In the genomic region with DNA sequence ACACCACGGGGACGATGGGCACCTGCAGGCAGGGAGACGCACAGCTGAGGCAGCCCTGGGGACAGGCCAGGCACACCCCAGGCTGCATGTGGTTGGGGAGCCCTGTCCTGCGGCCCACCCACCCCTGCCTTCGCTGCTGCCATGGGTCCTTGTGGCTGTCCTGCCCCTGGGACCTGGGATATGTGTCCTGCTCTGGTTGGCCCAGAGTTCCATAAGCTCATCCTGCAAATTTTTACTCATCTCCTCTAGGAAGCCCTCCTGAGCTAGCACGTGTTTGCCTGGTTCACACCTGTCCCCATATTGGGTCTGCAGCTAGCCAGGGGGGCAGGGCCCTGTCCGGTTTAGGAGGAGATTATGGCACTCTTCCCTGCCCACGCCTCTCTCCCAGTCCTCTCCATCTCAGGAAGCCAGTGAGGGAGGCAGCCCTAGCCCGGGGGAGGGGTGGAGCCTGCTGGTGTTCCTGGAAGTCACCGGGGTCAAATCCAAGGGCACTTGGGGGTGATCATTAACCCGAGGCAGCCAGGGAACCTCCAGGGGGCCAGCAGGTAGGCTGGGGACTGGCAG, we compare ENCODE assay signal across 18 cellular contexts. TPM values are rescaled to one million over a fixed set of nuclear protein-coding genes. Genes with fewer than 3 reads are reported as not detected.
DNase-seq lines count a peak whose midpoint lies in the region; ATAC-seq, FAIRE-seq and TF ChIP-seq lines count a peak whose summit lies in the region.
"Had no signal": no experiment of that assay in that cellular context is flagged by ENCODE, and none has a peak within 500 bp of the region (broad histone marks: within the 10 kb centered on the region; RNA-seq: fewer than 3 reads in every experiment).

No MANE protein-coding gene starts in this region.

- no peak overlapping the region for H3K4ac ChIP-seq in H1 (replicated peaks; ENCODE audit: insufficient read length, low read depth, low read length)

- H3K9me3 ChIP-seq in H1 (ENCODE audit: insufficient read depth in 2 of 2, low read depth in 1 of 2, low read length in 1 of 2) (no peaks in the 10 kb centered on the region), HepG2 (ENCODE audit: low read length) (no peaks in the 10 kb centered on the region)

- no peak overlapping the region for H4K91ac ChIP-seq in H1 (replicated peaks; ENCODE audit: insufficient read length, low read length)

- no peak for FAIRE-seq in H1 (lab: Jason Lieb, UNC)
- peak; percentile 85 for FAIRE-seq in HepG2 (lab: Jason Lieb, UNC)
- FAIRE-seq: GM12892 had no signal

- H2BK12ac ChIP-seq in H1 (ENCODE audit: low read depth, low read length), result 0 out of 2 replicates have a peak overlapping the region, but pooled peaks have one; percentile 33

- in situ Hi-C loops in HepG2 (cut with HindIII; ENCODE audit: extremely low pct_ligation_motif_present, low pct_unique_long_range_greater_than_20kb), result no loop called here

- peaks cover 0 to 4% (median 0%) of the 10 kb centered on the region in 4 experiments; a peak in 1 of 7 replicates for H3K4me1 ChIP-seq in H1 (replicated peaks in 1 of 4; ENCODE audit: control insufficient read depth in 3 of 4, insufficient read depth in 4 of 4, low read length in 3 of 4)
- peaks cover 69% of the 10 kb centered on the region for H3K4me1 ChIP-seq in HepG2 (ENCODE audit: insufficient read depth, low read length)

- no peak overlapping the region for H2AFZ ChIP-seq in H1 (ENCODE audit: low read length)
- no peak overlapping the region for H2AFZ ChIP-seq in HepG2 (ENCODE audit: low read length)

- H2BK15ac ChIP-seq in H1 (ENCODE audit: low read length), result no peak overlapping the region

- TF ChIP-seq POLR2A in H1 (IDR thresholded peaks at IDR 0.05; ENCODE audit: control extremely low read depth in 1 of 2, low read depth in 2 of 2, low read length in 2 of 2) (no peak), HepG2 (IDR thresholded peaks at IDR 0.05; ENCODE audit: insufficient read depth in 1 of 2, low read depth in 2 of 2, low read length in 2 of 2) (no peak)

- no peak for TF ChIP-seq CTCF in H1 (IDR thresholded peaks at IDR 0.05; ENCODE audit: control extremely low read depth in 1 of 3, insufficient read depth in 1 of 3, low read depth in 1 of 3, low read length in 3 of 3)
- TF ChIP-seq CTCF in HepG2 (CRISPR knock-in tag; IDR thresholded peaks at IDR 0.05), result no peak
- TF ChIP-seq CTCF in type B pancreatic cell (conservative IDR thresholded peaks at IDR 0.05), result no peak

- H2BK20ac ChIP-seq in H1 (ENCODE audit: low read length), result no peak overlapping the region

- no peak overlapping the region for H2AK5ac ChIP-seq in H1 (ENCODE audit: low read depth, low read length)

- H2BK5ac ChIP-seq in H1 (ENCODE audit: low read depth, low read length), result 0 out of 2 replicates have a peak overlapping the region, but pooled peaks have one; percentile 5

- no peak overlapping the region for H3K4me2 ChIP-seq in H1 (ENCODE audit: insufficient read depth in 1 of 2, low read depth in 2 of 2, low read length in 2 of 2)
- H3K4me2 ChIP-seq in HepG2 (ENCODE audit: low read depth, low read length), result peak overlapping the region; percentile 32; the same call in 1 of the 2 replicates

- no peaks in the 10 kb centered on the region for H3K23me2 ChIP-seq in H1 (ENCODE audit: low read depth, low read length)

- ATAC-seq in HepG2, result peak; percentile 72
- ATAC-seq in HG03521 (IDR thresholded peaks at IDR 0.05; ENCODE audit: unreplicated experiment), result no peak
- ATAC-seq in HG02973 (IDR thresholded peaks at IDR 0.05; ENCODE audit: unreplicated experiment), result no peak

- TF ChIP-seq RAD21 in H1 (IDR thresholded peaks at IDR 0.05 in 1 of 2, conservative IDR thresholded peaks at IDR 0.05 in 1 of 2; ENCODE audit: low read depth in 2 of 2, low read length in 2 of 2) (no peak), HepG2 (CRISPR knock-in tag; IDR thresholded peaks at IDR 0.05) (no peak)

- POLR2A ChIA-PET in H1 (lab: Charles Lee; ENCODE audit: partially characterized antibody), result interaction anchor here (0.9 kb wide), 1 partner anchor 53 kb away, joined by 5 read pairs; no protein-coding TSS in a partner anchor
- POLR2A ChIA-PET in HepG2 (lab: Yijun Ruan, JAX), result no interaction called here

- H3K9me3 Mint-ChIP-seq in type B pancreatic cell, result no peaks in the 10 kb centered on the region
- H3K9me3 Mint-ChIP-seq: activated B cell treated with CpG ODN at 0.5 μM for 24 hours; CD8-positive, alpha-beta memory T cell; dendritic cell treated with granulocyte-macrophage colony-stimulating factor and Interleukin-4, amounts not matched to agents 40 ng/mL and 50 ng/mL, for 4 days had no signal

- CTCF ChIA-PET in H1 (lab: Charles Lee; ENCODE audit: partially characterized antibody) (interaction anchor here (0.9 to 6.5 kb wide), 5 partner anchors 10 to 189 kb away, joined by 3 to 125 read pairs (median 14); a partner anchor contains a TSS), HepG2 (lab: Yijun Ruan, JAX; ENCODE audit: low intra/inter-chr PET ratio, low total read pairs) (no interaction called here)

- no peak overlapping the region for H3K4me3 Mint-ChIP-seq in type B pancreatic cell
- H3K4me3 Mint-ChIP-seq: activated B cell treated with CpG ODN at 0.5 μM for 24 hours; CD8-positive, alpha-beta memory T cell; dendritic cell treated with granulocyte-macrophage colony-stimulating factor and Interleukin-4, amounts not matched to agents 40 ng/mL and 50 ng/mL, for 4 days had no signal

- H3K27ac ChIP-seq in H1 (ENCODE audit: low read depth, low read length) (no peak overlapping the region), HepG2 (ENCODE audit: extremely low read length, insufficient read depth, low read length) (no peak overlapping the region)
- H3K27ac ChIP-seq: SK-N-MC had no signal

- H3K36me3 Mint-ChIP-seq in type B pancreatic cell, result no peaks in the 10 kb centered on the region

- peaks cover 0 to 2% of the 10 kb centered on the region in 2 experiments for H4K20me1 ChIP-seq in H1 (replicated peaks in 1 of 2; ENCODE audit: control insufficient read depth in 1 of 2, insufficient read depth in 2 of 2, low read length in 2 of 2)
- H4K20me1 ChIP-seq in HepG2 (ENCODE audit: insufficient read depth, low read length), result no peaks in the 10 kb centered on the region; the same call in 1 of the 2 replicates

- DNase-seq in NCI-H82 (lab: John Stamatoyannopoulos, UW) (peak; percentile 39), NCI-H82 treated with DMSO at 0.1 percent for 48 hours (lab: John Stamatoyannopoulos, UW; ENCODE audit: unreplicated experiment) (no peak), H1 (ENCODE audit: low read depth in 1 of 2, low spot score in 2 of 2) (no peak), HepG2 (ENCODE audit: low spot score) (peak; percentile 82), type B pancreatic cell (ENCODE audit: extremely low spot score, unreplicated experiment) (no peak), GDM1 (lab: John Stamatoyannopoulos, UW) (no peak)
- DNase-seq: activated B cell treated with CpG ODN at 0.5 μM for 24 hours; CD8-positive, alpha-beta memory T cell; NCI-H1436 treated with DMSO at 0.1 percent for 48 hours; NCI-H446 treated with DMSO at 0.1 percent for 48 hours; occipital lobe; stimulated activated CD4-positive, alpha-beta T cell treated with anti-CD3 and anti-CD28 coated beads, Interleukin-12 subunit alpha, Interleukin-12 subunit beta, amount 100 ng/mL, for 4 hours had no signal

- H3K4me1 Mint-ChIP-seq in type B pancreatic cell (ENCODE audit: unreplicated experiment), result peaks cover 5% of the 10 kb centered on the region
- H3K4me1 Mint-ChIP-seq: CD8-positive, alpha-beta memory T cell had no signal

- no peaks in the 10 kb centered on the region for H3K27me3 Mint-ChIP-seq in type B pancreatic cell
- H3K27me3 Mint-ChIP-seq: activated B cell treated with CpG ODN at 0.5 μM for 24 hours; CD8-positive, alpha-beta memory T cell had no signal

- H4K5ac ChIP-seq in H1 (ENCODE audit: insufficient read length, low read depth, low read length), result no peak overlapping the region

- intact Hi-C loops in HepG2 (cut with micrococcal nuclease; ENCODE audit: unreplicated experiment), result loop anchor here (1.0 kb wide), 1 partner anchor 22 kb away; no protein-coding TSS in a partner anchor

- H3K23ac ChIP-seq in H1 (ENCODE audit: insufficient read length), result no peak overlapping the region

- no peak overlapping the region for H3K18ac ChIP-seq in H1 (ENCODE audit: extremely low read depth, low read length)

- TF ChIP-seq EP300 in H1 (IDR thresholded peaks at IDR 0.05; ENCODE audit: borderline replicate concordance in 1 of 2, low read depth in 2 of 2, low read length in 2 of 2), result no peak
- peak in 1 of 2 experiments; percentile 58; a peak in 2 of 4 replicates for TF ChIP-seq EP300 in HepG2 (IDR thresholded peaks at IDR 0.05; ENCODE audit: low read depth in 2 of 2, low read length in 2 of 2)
- TF ChIP-seq EP300 in HepG2 (CRISPR knock-in tag; IDR thresholded peaks at IDR 0.05; ENCODE audit: borderline replicate concordance), result no peak

- H3K27ac Mint-ChIP-seq in type B pancreatic cell, result peak overlapping the region; percentile 29
- H3K27ac Mint-ChIP-seq: activated B cell treated with CpG ODN at 0.5 μM for 24 hours; dendritic cell treated with granulocyte-macrophage colony-stimulating factor and Interleukin-4, amounts not matched to agents 40 ng/mL and 50 ng/mL, for 4 days had no signal

- BruUV-seq in HepG2 (replicated peaks; lab: Mats Ljungman, UMichigan), result no TSS peak

- H2BK120ac ChIP-seq in H1 (replicated peaks; ENCODE audit: low read depth, low read length), result no peak overlapping the region

- no peaks in the 10 kb centered on the region for H3K79me1 ChIP-seq in H1 (ENCODE audit: low read depth, low read length)

- whole genome bisulfite sequencing in H1 (ENCODE audit: extremely low coverage in 1 of 2, insufficient coverage in 1 of 2, insufficient read length in 1 of 2, insufficient replicate concordance in 2 of 2, low coverage in 1 of 2, low lambda C conversion rate in 2 of 2, missing lambda C conversion rate in 1 of 2), 2 experiments, result 84% methylated on average over 6 of the region's 11 CpGs; no CpG with 5 or more reads in 1 of the 2 experiments
- WGBS in HepG2 (ENCODE audit: low lambda C conversion rate), result 34% methylated on average over 8 of the region's 11 CpGs

- H3K4me3 ChIP-seq in H1 (ENCODE audit: extremely low read depth in 1 of 4, insufficient read depth in 2 of 4, low read depth in 3 of 4, low read length in 4 of 4), result no peak overlapping the region
- no peak overlapping the region for H3K4me3 ChIP-seq in HepG2 (replicated peaks in 1 of 3; ENCODE audit: insufficient read depth in 1 of 3, low read depth in 2 of 3, low read length in 3 of 3)
- H3K4me3 ChIP-seq: SK-N-MC had no signal

- no peak overlapping the region for H3K56ac ChIP-seq in H1 (replicated peaks; ENCODE audit: insufficient read length, low read depth, low read length)

- H3K27me3 ChIP-seq in H1 (replicated peaks in 1 of 4; ENCODE audit: control insufficient read depth in 3 of 4, extremely low read depth in 1 of 4, insufficient read depth in 3 of 4, low read length in 3 of 4) (no peaks in the 10 kb centered on the region), HepG2 (ENCODE audit: control insufficient read depth in 1 of 2, insufficient read depth in 2 of 2, low read length in 2 of 2) (peaks cover 7 to 16% of the 10 kb centered on the region in 2 experiments; a peak in 3 of 5 replicates)

- H3K9ac ChIP-seq in H1 (replicated peaks in 1 of 4; ENCODE audit: extremely low read depth in 1 of 4, low read depth in 3 of 4, low read length in 3 of 4), result no peak overlapping the region
- no peak overlapping the region for H3K9ac ChIP-seq in HepG2 (ENCODE audit: insufficient read depth, low read depth, low read length)

- H3K14ac ChIP-seq in H1 (ENCODE audit: insufficient read length), result no peak overlapping the region

- H3K79me2 ChIP-seq in H1 (ENCODE audit: control insufficient read depth in 1 of 2, insufficient read depth in 2 of 2, low read length in 2 of 2) (no peaks in the 10 kb centered on the region), HepG2 (ENCODE audit: insufficient read depth, low read length) (no peaks in the 10 kb centered on the region)

- H4K8ac ChIP-seq in H1 (ENCODE audit: extremely low read depth, insufficient read depth, low read length), result no peak overlapping the region

- no peaks in the 10 kb centered on the region; a peak in 2 of 8 replicates for H3K36me3 ChIP-seq in H1 (ENCODE audit: control insufficient read depth in 2 of 4, insufficient read depth in 4 of 4, low read length in 3 of 4)
- H3K36me3 ChIP-seq in HepG2 (replicated peaks in 1 of 2; ENCODE audit: control insufficient read depth in 1 of 2, insufficient read depth in 2 of 2, low read length in 2 of 2), result no peaks in the 10 kb centered on the region

RNA-seq across cellular contexts. Expression of a gene that starts 12.2 kb away (rescaled TPM):
- total RNA-seq in H1 (2021; fragmentation: NEBNext Ultra II Directional; extraction: Animal tissue kit (Norgen Biotek cat#: 25700)), result 37.8 and 39.8 TPM in 2 replicates
- polyA plus RNA-seq in H1 (2011; rRNA removed) (53.4 and 82.5 TPM in 2 replicates), HepG2 (2011; rRNA removed) (5.1 and 10.3 TPM in 2 replicates)
- 63.0 TPM for polyA plus RNA-seq in H1 (2011; cell fraction: cytosol; rRNA removed)
- polyA plus RNA-seq in H1 (2011; cell fraction: nucleus; rRNA removed), result 82.5 TPM
- 17.3 to 46.4 TPM (median 40.7 TPM) in 4 replicates for polyA plus RNA-seq in H1 (2012, experiment 1 of 2)
- polyA plus RNA-seq in H1 (2012, experiment 2 of 2), result 43.2 TPM
- 66.8 TPM for polyA plus RNA-seq in H1 (2013, experiment 1 of 2)
- 68.8 TPM for polyA plus RNA-seq in H1 (2013, experiment 2 of 2)
- 7.2 and 9.3 TPM in 2 replicates for polyA minus RNA-seq in H1 (2011; rRNA and poly(A)+ RNA removed)
- polyA minus RNA-seq in H1 (2011; cell fraction: cytosol; rRNA and poly(A)+ RNA removed), result 30.7 TPM
- polyA minus RNA-seq in H1 (2011; cell fraction: nucleus; rRNA and poly(A)+ RNA removed), result 12.8 TPM
- total RNA-seq in HepG2 (2016; rRNA removed; fragmentation: Illumina TruSeq; extraction: Trizol) (0.20 TPM in 1 of 2 replicates, not detected in the other), type B pancreatic cell (ENCODE audit: low replicate concordance) (20.7 and 25.5 TPM in 2 replicates)
- 0.61 and 0.88 TPM in 2 replicates for total RNA-seq in HepG2 (2016; cell fraction: cytosol; rRNA removed; fragmentation: Illumina TruSeq; extraction: Trizol; ENCODE audit: low read depth)
- 0.19 and 0.32 TPM in 2 replicates for total RNA-seq in HepG2 (2016; cell fraction: insoluble cytoplasmic fraction; rRNA removed; fragmentation: Illumina TruSeq; extraction: Trizol)
- total RNA-seq in HepG2 (2016; cell fraction: membrane; rRNA removed; fragmentation: Illumina TruSeq; extraction: Trizol), result 0.59 and 0.93 TPM in 2 replicates
- total RNA-seq in HepG2 (2016; cell fraction: nucleus; rRNA removed; fragmentation: Illumina TruSeq; extraction: Trizol), result 0.40 TPM in 1 of 2 replicates, not detected in the other
- 7.6 and 12.5 TPM in 2 replicates for polyA plus RNA-seq in HepG2 (2011; cell fraction: cytosol; rRNA removed)
- 20.6 and 22.6 TPM in 2 replicates for polyA plus RNA-seq in HepG2 (2011; cell fraction: nucleus; rRNA removed)
- polyA plus RNA-seq in HepG2 (2012), result 1.6 and 2.3 TPM in 2 replicates
- polyA plus RNA-seq in HepG2 (2016; cell fraction: cytosol; fragmentation: Illumina TruSeq; extraction: Trizol; ENCODE audit: low read depth), result 0.54 and 0.89 TPM in 2 replicates
- 0.20 and 0.56 TPM in 2 replicates for polyA plus RNA-seq in HepG2 (2016; cell fraction: insoluble cytoplasmic fraction; fragmentation: Illumina TruSeq; extraction: Trizol; ENCODE audit: low read depth)
- polyA plus RNA-seq in HepG2 (2016; cell fraction: membrane; fragmentation: Illumina TruSeq; extraction: Trizol; ENCODE audit: low read depth), result 0.68 and 0.72 TPM in 2 replicates
- not detected in 2 replicates for polyA plus RNA-seq in HepG2 (2016; cell fraction: nucleus; fragmentation: Illumina TruSeq; extraction: Trizol; ENCODE audit: insufficient read depth, low read depth)
- 3.6 and 4.7 TPM in 2 replicates for polyA minus RNA-seq in HepG2 (2011; rRNA and poly(A)+ RNA removed; ENCODE audit: low replicate concordance)
- polyA minus RNA-seq in HepG2 (2011; cell fraction: cytosol; rRNA and poly(A)+ RNA removed), result 3.1 and 3.3 TPM in 2 replicates
- polyA minus RNA-seq in HepG2 (2011; cell fraction: nucleus; rRNA and poly(A)+ RNA removed), result 1.9 and 3.0 TPM in 2 replicates
- total RNA-seq: activated B cell treated with CpG ODN at 0.5 μM for 24 hours, OCI-LY7 had no signal

RNA-seq across cellular contexts. Expression of a gene that starts 12.4 kb away (rescaled TPM):
- total RNA-seq in H1 (2021; fragmentation: NEBNext Ultra II Directional; extraction: Animal tissue kit (Norgen Biotek cat#: 25700)), result 30.5 and 31.6 TPM in 2 replicates
- polyA plus RNA-seq in H1 (2011; rRNA removed) (37.6 and 52.1 TPM in 2 replicates), HepG2 (2011; rRNA removed) (25.8 and 33.0 TPM in 2 replicates)
- 36.0 TPM for polyA plus RNA-seq in H1 (2011; cell fraction: cytosol; rRNA removed)
- polyA plus RNA-seq in H1 (2011; cell fraction: nucleus; rRNA removed), result 44.9 TPM
- 16.4 to 27.5 TPM (median 25.2 TPM) in 4 replicates for polyA plus RNA-seq in H1 (2012, experiment 1 of 2)
- polyA plus RNA-seq in H1 (2012, experiment 2 of 2), result 26.0 TPM
- 32.4 TPM for polyA plus RNA-seq in H1 (2013, experiment 1 of 2)
- 37.1 TPM for polyA plus RNA-seq in H1 (2013, experiment 2 of 2)
- 9.3 and 15.5 TPM in 2 replicates for polyA minus RNA-seq in H1 (2011; rRNA and poly(A)+ RNA removed)
- polyA minus RNA-seq in H1 (2011; cell fraction: cytosol; rRNA and poly(A)+ RNA removed), result 19.5 TPM
- polyA minus RNA-seq in H1 (2011; cell fraction: nucleus; rRNA and poly(A)+ RNA removed), result 12.9 TPM
- total RNA-seq in HepG2 (2016; rRNA removed; fragmentation: Illumina TruSeq; extraction: Trizol) (2.5 and 3.9 TPM in 2 replicates), type B pancreatic cell (ENCODE audit: low replicate concordance) (47.8 and 75.3 TPM in 2 replicates)
- 5.2 and 5.9 TPM in 2 replicates for total RNA-seq in HepG2 (2016; cell fraction: cytosol; rRNA removed; fragmentation: Illumina TruSeq; extraction: Trizol; ENCODE audit: low read depth)
- total RNA-seq in HepG2 (2016; cell fraction: insoluble cytoplasmic fraction; rRNA removed; fragmentation: Illumina TruSeq; extraction: Trizol), result 2.1 and 3.5 TPM in 2 replicates
- 6.3 and 6.7 TPM in 2 replicates for total RNA-seq in HepG2 (2016; cell fraction: membrane; rRNA removed; fragmentation: Illumina TruSeq; extraction: Trizol)
- 3.1 and 3.9 TPM in 2 replicates for total RNA-seq in HepG2 (2016; cell fraction: nucleus; rRNA removed; fragmentation: Illumina TruSeq; extraction: Trizol)
- 34.1 and 37.6 TPM in 2 replicates for polyA plus RNA-seq in HepG2 (2011; cell fraction: cytosol; rRNA removed)
- 32.1 and 35.6 TPM in 2 replicates for polyA plus RNA-seq in HepG2 (2011; cell fraction: nucleus; rRNA removed)
- polyA plus RNA-seq in HepG2 (2012), result 9.3 and 10.6 TPM in 2 replicates
- 8.4 and 9.1 TPM in 2 replicates for polyA plus RNA-seq in HepG2 (2016; cell fraction: cytosol; fragmentation: Illumina TruSeq; extraction: Trizol; ENCODE audit: low read depth)
- 3.6 and 3.8 TPM in 2 replicates for polyA plus RNA-seq in HepG2 (2016; cell fraction: insoluble cytoplasmic fraction; fragmentation: Illumina TruSeq; extraction: Trizol; ENCODE audit: low read depth)
- polyA plus RNA-seq in HepG2 (2016; cell fraction: membrane; fragmentation: Illumina TruSeq; extraction: Trizol; ENCODE audit: low read depth), result 9.7 and 9.8 TPM in 2 replicates
- polyA plus RNA-seq in HepG2 (2016; cell fraction: nucleus; fragmentation: Illumina TruSeq; extraction: Trizol; ENCODE audit: insufficient read depth, low read depth), result 8.2 and 8.4 TPM in 2 replicates
- 34.1 and 96.5 TPM in 2 replicates for polyA minus RNA-seq in HepG2 (2011; rRNA and poly(A)+ RNA removed; ENCODE audit: low replicate concordance)
- 12.3 and 17.9 TPM in 2 replicates for polyA minus RNA-seq in HepG2 (2011; cell fraction: cytosol; rRNA and poly(A)+ RNA removed)
- 6.1 and 6.2 TPM in 2 replicates for polyA minus RNA-seq in HepG2 (2011; cell fraction: nucleus; rRNA and poly(A)+ RNA removed)

RNA-seq across cellular contexts. Expression of a gene that starts 37.5 kb away (rescaled TPM):
- total RNA-seq in H1 (2021; fragmentation: NEBNext Ultra II Directional; extraction: Animal tissue kit (Norgen Biotek cat#: 25700)), result 32.3 and 35.3 TPM in 2 replicates
- polyA plus RNA-seq in H1 (2011; rRNA removed), result 64.8 and 78.8 TPM in 2 replicates
- polyA plus RNA-seq in H1 (2011; cell fraction: cytosol; rRNA removed), result 58.4 TPM
- polyA plus RNA-seq in H1 (2011; cell fraction: nucleus; rRNA removed), result 75.1 TPM
- 19.5 to 34.6 TPM (median 30.7 TPM) in 4 replicates for polyA plus RNA-seq in H1 (2012, experiment 1 of 2)
- polyA plus RNA-seq in H1 (2012, experiment 2 of 2), result 28.6 TPM
- polyA plus RNA-seq in H1 (2013, experiment 1 of 2), result 28.2 TPM
- polyA plus RNA-seq in H1 (2013, experiment 2 of 2), result 28.5 TPM
- 13.3 and 14.7 TPM in 2 replicates for polyA minus RNA-seq in H1 (2011; rRNA and poly(A)+ RNA removed)
- 22.6 TPM for polyA minus RNA-seq in H1 (2011; cell fraction: cytosol; rRNA and poly(A)+ RNA removed)
- 19.6 TPM for polyA minus RNA-seq in H1 (2011; cell fraction: nucleus; rRNA and poly(A)+ RNA removed)
- 0.18 and 0.28 TPM in 2 replicates for total RNA-seq in HepG2 (2016; rRNA removed; fragmentation: Illumina TruSeq; extraction: Trizol)
- total RNA-seq in HepG2 (2016; cell fraction: cytosol; rRNA removed; fragmentation: Illumina TruSeq; extraction: Trizol; ENCODE audit: low read depth), result 0.91 and 1.1 TPM in 2 replicates
- 0.28 and 0.41 TPM in 2 replicates for total RNA-seq in HepG2 (2016; cell fraction: insoluble cytoplasmic fraction; rRNA removed; fragmentation: Illumina TruSeq; extraction: Trizol)
- 0.99 and 1.2 TPM in 2 replicates for total RNA-seq in HepG2 (2016; cell fraction: membrane; rRNA removed; fragmentation: Illumina TruSeq; extraction: Trizol)
- 0.16 TPM in 1 of 2 replicates, not detected in the other for total RNA-seq in HepG2 (2016; cell fraction: nucleus; rRNA removed; fragmentation: Illumina TruSeq; extraction: Trizol)
- 3.9 and 7.2 TPM in 2 replicates for polyA plus RNA-seq in HepG2 (2011; rRNA removed)
- 4.8 and 7.5 TPM in 2 replicates for polyA plus RNA-seq in HepG2 (2011; cell fraction: cytosol; rRNA removed)
- 17.3 and 19.2 TPM in 2 replicates for polyA plus RNA-seq in HepG2 (2011; cell fraction: nucleus; rRNA removed)
- 3.2 TPM in 2 replicates for polyA plus RNA-seq in HepG2 (2012)
- 1.3 TPM in 2 replicates for polyA plus RNA-seq in HepG2 (2016; cell fraction: cytosol; fragmentation: Illumina TruSeq; extraction: Trizol; ENCODE audit: low read depth)
- polyA plus RNA-seq in HepG2 (2016; cell fraction: insoluble cytoplasmic fraction; fragmentation: Illumina TruSeq; extraction: Trizol; ENCODE audit: low read depth), result 0.28 and 0.45 TPM in 2 replicates
- polyA plus RNA-seq in HepG2 (2016; cell fraction: membrane; fragmentation: Illumina TruSeq; extraction: Trizol; ENCODE audit: low read depth), result 1.1 TPM in 2 replicates
- 0.56 and 0.57 TPM in 2 replicates for polyA plus RNA-seq in HepG2 (2016; cell fraction: nucleus; fragmentation: Illumina TruSeq; extraction: Trizol; ENCODE audit: insufficient read depth, low read depth)
- 0.07 and 7.1 TPM in 2 replicates for polyA minus RNA-seq in HepG2 (2011; rRNA and poly(A)+ RNA removed; ENCODE audit: low replicate concordance)
- polyA minus RNA-seq in HepG2 (2011; cell fraction: cytosol; rRNA and poly(A)+ RNA removed), result 2.7 and 3.6 TPM in 2 replicates
- polyA minus RNA-seq in HepG2 (2011; cell fraction: nucleus; rRNA and poly(A)+ RNA removed), result 1.2 TPM in 2 replicates
- 40.8 and 48.7 TPM in 2 replicates for total RNA-seq in type B pancreatic cell (ENCODE audit: low replicate concordance)
- total RNA-seq: CD8-positive, alpha-beta memory T cell had no signal
- polyA plus RNA-seq: CD8-positive, alpha-beta memory T cell had no signal

Comparison
In these comparisons a context has a peak if more than half of its experiments do, and no peak if none do; other contexts are left out.
1. DNase-seq: peak in NCI-H82 (single experiment) and HepG2 (single experiment); none in NCI-H82 treated with DMSO at 0.1 percent for 48 hours (single experiment), H1 (0 of 2), type B pancreatic cell (single experiment) and GDM1 (single experiment).
2. RNA of a gene that starts 12.2 kb away (total RNA-seq): 37.8 to 39.8 TPM in H1 and 20.7 to 25.5 TPM in type B pancreatic cell; 0.19 to 0.93 TPM in HepG2; every median in the first group is over 10 times any median in the second.
3. RNA of a gene that starts 37.5 kb away (total RNA-seq): 40.8 to 48.7 TPM in type B pancreatic cell and 32.3 to 35.3 TPM in H1; 0.16 to 1.2 TPM in HepG2; every median in the first group is over 10 times any median in the second.